ENCODE assay signal across 8 cellular contexts in the genomic region with DNA sequence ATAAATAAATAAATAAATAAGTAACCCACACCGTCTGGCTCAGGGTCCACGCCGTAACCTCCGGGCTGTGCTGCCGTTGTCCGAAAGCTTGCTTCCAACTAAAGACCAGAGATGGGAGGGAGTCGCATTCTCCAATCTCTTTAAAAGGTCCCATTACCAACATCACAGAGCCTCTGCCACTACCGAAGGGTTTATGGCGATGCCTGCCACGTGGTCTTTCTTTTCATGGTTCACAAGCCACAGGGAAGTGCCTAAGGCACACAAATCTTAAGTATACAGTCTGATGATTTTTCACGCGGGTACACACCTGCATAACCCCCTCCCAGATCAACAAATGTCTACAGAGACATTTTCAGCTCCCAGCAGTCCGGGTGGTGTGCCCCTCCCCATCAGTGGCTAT. TPM values are rescaled to one million over a fixed set of nuclear protein-coding genes. Genes with fewer than 3 reads are reported as not detected.
DNase-seq lines count a peak whose midpoint lies in the region; ATAC-seq and TF ChIP-seq lines count a peak whose summit lies in the region.

No MANE protein-coding gene starts in this region.

- peaks cover 17% of the 10 kb centered on the region for H3K27me3 Mint-ChIP-seq in GM23338 (ENCODE audit: insufficient read depth, low read depth, poor library complexity)
- peaks cover 5% of the 10 kb centered on the region for H3K27me3 Mint-ChIP-seq in activated T-cell treated with anti-CD3 and anti-CD28 coated beads, Interleukin-2, amount 50 U/mL, for 72 hours (ENCODE audit: low read depth)

- no peaks in the 10 kb centered on the region; the same call in 2 of the 3 replicates for H3K9me3 Mint-ChIP-seq in GM23338
- peaks cover 0 to 2% of the 10 kb centered on the region in 2 donors for H3K9me3 Mint-ChIP-seq in activated T-cell treated with anti-CD3 and anti-CD28 coated beads, Interleukin-2, amount 50 U/mL, for 72 hours

- H3K27ac ChIP-seq in GM23338 (ENCODE audit: low read depth) (no peak overlapping the region), thoracic aorta (no peak overlapping the region)

- DNase-seq in A172 (ENCODE audit: low spot score) (peak; percentile 36), GM23338 (ENCODE audit: low spot score) (no peak), islet precursor cell (peak; percentile 59), thoracic aorta (ENCODE audit: low spot score) (no peak), T1000 (lab: John Stamatoyannopoulos, UW) (no peak), DMS153 (lab: John Stamatoyannopoulos, UW) (no peak)
- no peak for DNase-seq in activated T-cell treated with anti-CD3 and anti-CD28 coated beads, Interleukin-2, amount 50 U/mL, for 72 hours

- H3K9me2 ChIP-seq in GM23338 (ENCODE audit: insufficient read depth): no peaks in the 10 kb centered on the region

- H3K4me3 Mint-ChIP-seq in GM23338: peak overlapping the region; percentile 96
- H3K4me3 Mint-ChIP-seq in activated T-cell treated with anti-CD3 and anti-CD28 coated beads, Interleukin-2, amount 50 U/mL, for 72 hours: peak overlapping the region; percentile 98 to 99

- H3K36me3 Mint-ChIP-seq in GM23338 (ENCODE audit: low read depth): peaks cover 14% of the 10 kb centered on the region
- peaks cover 17 to 32% of the 10 kb centered on the region in 2 donors for H3K36me3 Mint-ChIP-seq in activated T-cell treated with anti-CD3 and anti-CD28 coated beads, Interleukin-2, amount 50 U/mL, for 72 hours (ENCODE audit: insufficient read depth in 2 of 2)

- H3K4me3 ChIP-seq in GM23338: peak overlapping the region; percentile 90
- H3K4me3 ChIP-seq in thoracic aorta: peak overlapping the region; percentile 75

- H4K20me1 ChIP-seq in GM23338 (replicated peaks; ENCODE audit: insufficient read depth): peaks cover 25% of the 10 kb centered on the region

- H3K4me1 ChIP-seq in GM23338 (ENCODE audit: insufficient read depth) (peaks cover 15% of the 10 kb centered on the region), thoracic aorta (ENCODE audit: control insufficient read depth in 1 of 2, low read depth in 2 of 2) (peaks cover 0 to 21% of the 10 kb centered on the region in 2 donors)

- no peaks in the 10 kb centered on the region for H3K9me3 ChIP-seq in thoracic aorta

- H3K79me2 ChIP-seq in GM23338 (replicated peaks; ENCODE audit: insufficient read depth): peaks cover 58% of the 10 kb centered on the region

- 0 out of 2 replicates have a peak, but pooled peaks cover 10% of the 10 kb centered on the region for H3F3A ChIP-seq in GM23338 (replicated peaks; ENCODE audit: low read depth)

- H2AFZ ChIP-seq in GM23338: no peak overlapping the region

- peak overlapping the region; percentile 97 for H3K4me2 ChIP-seq in GM23338

- TF ChIP-seq CTCF in GM23338 (conservative IDR thresholded peaks at IDR 0.05; ENCODE audit: low read depth in 2 of 2): no peak
- no peak for TF ChIP-seq CTCF in thoracic aorta (IDR thresholded peaks at IDR 0.05)

- peaks cover 48% of the 10 kb centered on the region for H3K4me1 Mint-ChIP-seq in GM23338
- H3K4me1 Mint-ChIP-seq in activated T-cell treated with anti-CD3 and anti-CD28 coated beads, Interleukin-2, amount 50 U/mL, for 72 hours (ENCODE audit: low read depth): peaks cover 52% of the 10 kb centered on the region

- no peaks in the 10 kb centered on the region; the same call in 1 of the 2 replicates for H3K36me3 ChIP-seq in GM23338 (ENCODE audit: insufficient read depth)
- no peaks in the 10 kb centered on the region for H3K36me3 ChIP-seq in thoracic aorta

- ATAC-seq in GM23338 (no peak), thoracic aorta (ENCODE audit: insufficient number of reproducible peaks, low FRiP score, low read depth) (no peak), HG03457 (IDR thresholded peaks at IDR 0.05; ENCODE audit: unreplicated experiment) (no peak)
- ATAC-seq in activated T-cell treated with anti-CD3 and anti-CD28 coated beads, Interleukin-2, amount 50 U/mL, for 72 hours (replicated peaks in 1 of 2): no peak

- no peak overlapping the region for H3K27ac Mint-ChIP-seq in GM23338
- peak overlapping the region; percentile 78 for H3K27ac Mint-ChIP-seq in activated T-cell treated with anti-CD3 and anti-CD28 coated beads, Interleukin-2, amount 50 U/mL, for 72 hours

- H3K27me3 ChIP-seq in GM23338 (ENCODE audit: insufficient read depth) (peaks cover 13% of the 10 kb centered on the region), thoracic aorta (replicated peaks; ENCODE audit: insufficient read depth) (no peaks in the 10 kb centered on the region)

TF ChIP-seq in GM23338, 12 proteins besides CTCF, POLR2A, EP300 and RAD21:
- TF ChIP-seq NANOG (IDR thresholded peaks at IDR 0.05; ENCODE audit: borderline replicate concordance) (no peak), ZNF114 (CRISPR knock-in tag; IDR thresholded peaks at IDR 0.05) (no peak), EZH2phosphoT487 (IDR thresholded peaks at IDR 0.05; ENCODE audit: unreplicated experiment) (no peak), STAT1 (IDR thresholded peaks at IDR 0.05; ENCODE audit: unreplicated experiment) (no peak)
- TF ChIP-seq, protein P1, sequence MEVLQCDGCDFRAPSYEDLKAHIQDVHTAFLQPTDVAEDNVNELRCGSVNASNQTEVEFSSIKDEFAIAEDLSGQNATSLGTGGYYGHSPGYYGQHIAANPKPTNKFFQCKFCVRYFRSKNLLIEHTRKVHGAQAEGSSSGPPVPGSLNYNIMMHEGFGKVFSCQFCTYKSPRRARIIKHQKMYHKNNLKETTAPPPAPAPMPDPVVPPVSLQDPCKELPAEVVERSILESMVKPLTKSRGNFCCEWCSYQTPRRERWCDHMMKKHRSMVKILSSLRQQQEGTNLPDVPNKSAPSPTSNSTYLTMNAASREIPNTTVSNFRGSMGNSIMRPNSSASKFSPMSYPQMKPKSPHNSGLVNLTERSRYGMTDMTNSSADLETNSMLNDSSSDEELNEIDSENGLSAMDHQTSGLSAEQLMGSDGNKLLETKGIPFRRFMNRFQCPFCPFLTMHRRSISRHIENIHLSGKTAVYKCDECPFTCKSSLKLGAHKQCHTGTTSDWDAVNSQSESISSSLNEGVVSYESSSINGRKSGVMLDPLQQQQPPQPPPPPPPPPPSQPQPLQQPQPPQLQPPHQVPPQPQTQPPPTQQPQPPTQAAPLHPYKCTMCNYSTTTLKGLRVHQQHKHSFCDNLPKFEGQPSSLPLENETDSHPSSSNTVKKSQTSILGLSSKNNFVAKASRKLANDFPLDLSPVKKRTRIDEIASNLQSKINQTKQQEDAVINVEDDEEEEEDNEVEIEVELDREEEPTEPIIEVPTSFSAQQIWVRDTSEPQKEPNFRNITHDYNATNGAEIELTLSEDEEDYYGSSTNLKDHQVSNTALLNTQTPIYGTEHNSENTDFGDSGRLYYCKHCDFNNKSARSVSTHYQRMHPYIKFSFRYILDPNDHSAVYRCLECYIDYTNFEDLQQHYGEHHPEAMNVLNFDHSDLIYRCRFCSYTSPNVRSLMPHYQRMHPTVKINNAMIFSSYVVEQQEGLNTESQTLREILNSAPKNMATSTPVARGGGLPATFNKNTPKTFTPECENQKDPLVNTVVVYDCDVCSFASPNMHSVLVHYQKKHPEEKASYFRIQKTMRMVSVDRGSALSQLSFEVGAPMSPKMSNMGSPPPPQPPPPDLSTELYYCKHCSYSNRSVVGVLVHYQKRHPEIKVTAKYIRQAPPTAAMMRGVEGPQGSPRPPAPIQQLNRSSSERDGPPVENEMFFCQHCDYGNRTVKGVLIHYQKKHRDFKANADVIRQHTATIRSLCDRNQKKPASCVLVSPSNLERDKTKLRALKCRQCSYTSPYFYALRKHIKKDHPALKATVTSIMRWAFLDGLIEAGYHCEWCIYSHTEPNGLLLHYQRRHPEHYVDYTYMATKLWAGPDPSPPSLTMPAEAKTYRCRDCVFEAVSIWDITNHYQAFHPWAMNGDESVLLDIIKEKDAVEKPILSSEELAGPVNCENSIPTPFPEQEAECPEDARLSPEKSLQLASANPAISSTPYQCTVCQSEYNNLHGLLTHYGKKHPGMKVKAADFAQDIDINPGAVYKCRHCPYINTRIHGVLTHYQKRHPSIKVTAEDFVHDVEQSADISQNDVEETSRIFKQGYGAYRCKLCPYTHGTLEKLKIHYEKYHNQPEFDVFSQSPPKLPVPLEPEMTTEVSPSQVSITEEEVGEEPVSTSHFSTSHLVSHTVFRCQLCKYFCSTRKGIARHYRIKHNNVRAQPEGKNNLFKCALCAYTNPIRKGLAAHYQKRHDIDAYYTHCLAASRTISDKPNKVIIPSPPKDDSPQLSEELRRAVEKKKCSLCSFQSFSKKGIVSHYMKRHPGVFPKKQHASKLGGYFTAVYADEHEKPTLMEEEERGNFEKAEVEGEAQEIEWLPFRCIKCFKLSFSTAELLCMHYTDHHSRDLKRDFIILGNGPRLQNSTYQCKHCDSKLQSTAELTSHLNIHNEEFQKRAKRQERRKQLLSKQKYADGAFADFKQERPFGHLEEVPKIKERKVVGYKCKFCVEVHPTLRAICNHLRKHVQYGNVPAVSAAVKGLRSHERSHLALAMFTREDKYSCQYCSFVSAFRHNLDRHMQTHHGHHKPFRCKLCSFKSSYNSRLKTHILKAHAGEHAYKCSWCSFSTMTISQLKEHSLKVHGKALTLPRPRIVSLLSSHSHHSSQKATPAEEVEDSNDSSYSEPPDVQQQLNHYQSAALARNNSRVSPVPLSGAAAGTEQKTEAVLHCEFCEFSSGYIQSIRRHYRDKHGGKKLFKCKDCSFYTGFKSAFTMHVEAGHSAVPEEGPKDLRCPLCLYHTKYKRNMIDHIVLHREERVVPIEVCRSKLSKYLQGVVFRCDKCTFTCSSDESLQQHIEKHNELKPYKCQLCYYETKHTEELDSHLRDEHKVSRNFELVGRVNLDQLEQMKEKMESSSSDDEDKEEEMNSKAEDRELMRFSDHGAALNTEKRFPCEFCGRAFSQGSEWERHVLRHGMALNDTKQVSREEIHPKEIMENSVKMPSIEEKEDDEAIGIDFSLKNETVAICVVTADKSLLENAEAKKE (CRISPR knock-in tag; IDR thresholded peaks at IDR 0.05): no peak

RNA-seq across cellular contexts. Expression of a gene that starts 1.4 kb away (rescaled TPM):
- 275 and 295 TPM in 2 replicates for total RNA-seq in A172 (2014; rRNA removed; shearing (Covaris generic))
- total RNA-seq in GM23338 (2014; rRNA removed; shearing (Covaris generic)): 111 and 117 TPM in 2 replicates
- 165 and 166 TPM in 2 replicates for polyA plus RNA-seq in GM23338 (2016; fragmentation: Nextera tagmentation; extraction: Ambion mirVana)
- 100 to 1,000 TPM; 353 to 529 TPM for total RNA-seq in activated T-cell treated with anti-CD3 and anti-CD28 coated beads, Interleukin-2, amount 50 U/mL, for 72 hours
- total RNA-seq in thoracic aorta: 10 to 100 TPM; 32.0 to 46.8 TPM

RNA-seq across cellular contexts. Expression of a gene that starts 31.8 kb away (rescaled TPM):
- 38.0 and 46.3 TPM in 2 replicates for total RNA-seq in A172 (2014; rRNA removed; shearing (Covaris generic))
- total RNA-seq in GM23338 (2014; rRNA removed; shearing (Covaris generic)): 54.6 and 70.4 TPM in 2 replicates
- polyA plus RNA-seq in GM23338 (2016; fragmentation: Nextera tagmentation; extraction: Ambion mirVana): 13.4 and 15.5 TPM in 2 replicates
- total RNA-seq in activated T-cell treated with anti-CD3 and anti-CD28 coated beads, Interleukin-2, amount 50 U/mL, for 72 hours: 10 to 100 TPM; 64.2 to 69.5 TPM
- total RNA-seq in thoracic aorta: 10 to 100 TPM; 63.9 to 79.7 TPM

Comparison
In these comparisons a context has a peak if more than half of its experiments do, and no peak if none do; other contexts are left out.
1. DNase-seq: peak in A172 (single experiment) and islet precursor cell (single experiment); none in GM23338 (single experiment), activated T-cell treated with anti-CD3 and anti-CD28 coated beads, Interleukin-2, amount 50 U/mL, for 72 hours (0 of 2), thoracic aorta (single experiment), T1000 (single experiment) and DMS153 (single experiment).